15 cellular contexts compared by ENCODE assay signal in the genomic region with DNA sequence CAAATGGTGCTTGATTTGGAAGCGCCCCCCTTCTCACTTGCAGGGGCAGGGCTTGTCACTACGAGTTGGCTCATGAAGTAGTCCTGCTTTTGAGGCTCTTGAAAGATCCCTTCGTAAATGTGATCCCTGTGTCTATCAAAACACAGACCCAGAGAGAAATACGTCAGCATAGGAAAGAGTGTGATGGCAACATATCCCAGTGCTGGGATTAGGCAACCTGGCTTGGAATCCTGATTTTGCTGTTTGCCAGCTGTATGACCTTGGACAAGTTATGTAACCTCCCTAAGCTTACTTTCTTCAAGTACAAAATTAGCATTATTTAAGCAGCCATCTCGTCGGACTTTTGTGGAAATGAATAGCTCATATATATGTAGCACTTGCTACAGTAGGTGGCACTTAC.
A peak's percentile ranks its signal among the peaks of the same experiment; 100 is the strongest.
DNase-seq lines count a peak whose midpoint lies in the region; ATAC-seq, FAIRE-seq and TF ChIP-seq lines count a peak whose summit lies in the region.
"Had no signal": no experiment of that assay in that cellular context is flagged by ENCODE, and none has a peak within 500 bp of the region (broad histone marks: within the 10 kb centered on the region; RNA-seq: fewer than 3 reads in every experiment).

No MANE protein-coding gene starts in this region.

- H2BK15ac ChIP-seq in H1 (ENCODE audit: low read length): no peak overlapping the region

- H3K14ac ChIP-seq in H1 (ENCODE audit: insufficient read length): no peak overlapping the region

- peak; percentile 9 for DNase-seq in AG10803 (ENCODE audit: low read depth)
- no peak for DNase-seq in H1 (ENCODE audit: low read depth in 1 of 2, low spot score in 2 of 2)
- no peak for DNase-seq in left cardiac atrium
- DNase-seq in omental fat pad (ENCODE audit: low spot score): no peak
- no peak for DNase-seq in aorta
- DNase-seq in GM20000 (ENCODE audit: low spot score): no peak
- DNase-seq: AML-193, Caco-2, DMS53, HCEC 1CT, NCI-H1436 treated with DMSO at 0.1 percent for 48 hours, NCI-H446 had no signal

- no peak overlapping the region for H2BK120ac ChIP-seq in H1 (replicated peaks; ENCODE audit: low read depth, low read length)

- H4K20me1 ChIP-seq in H1 (replicated peaks in 1 of 2; ENCODE audit: control insufficient read depth in 1 of 2, insufficient read depth in 2 of 2, low read length in 2 of 2): no peaks in the 10 kb centered on the region

- H3K9me3 ChIP-seq in H1 (ENCODE audit: insufficient read depth in 2 of 2, low read depth in 1 of 2, low read length in 1 of 2) (no peaks in the 10 kb centered on the region), aorta (ENCODE audit: control insufficient read depth, low read length) (no peaks in the 10 kb centered on the region)
- H3K9me3 ChIP-seq: A549, Caco-2 had no signal

- no peak overlapping the region for H3K4ac ChIP-seq in H1 (replicated peaks; ENCODE audit: insufficient read length, low read depth, low read length)

- POLR2A ChIA-PET in H1 (lab: Charles Lee; ENCODE audit: partially characterized antibody): no interaction called here

- TF ChIP-seq EP300 in H1 (IDR thresholded peaks at IDR 0.05; ENCODE audit: borderline replicate concordance in 1 of 2, low read depth in 2 of 2, low read length in 2 of 2): no peak

- H2AFZ ChIP-seq in H1 (ENCODE audit: low read length): peak overlapping the region; percentile 38; the same call in 1 of the 2 replicates

- H3K4me3 ChIP-seq in AG10803 (ENCODE audit: low read length): no peak overlapping the region
- H3K4me3 ChIP-seq in H1 (ENCODE audit: extremely low read depth in 1 of 4, insufficient read depth in 2 of 4, low read depth in 3 of 4, low read length in 4 of 4): no peak overlapping the region
- H3K4me3 ChIP-seq in aorta (ENCODE audit: low read length in 2 of 2): no peak overlapping the region
- H3K4me3 ChIP-seq: A549 had no signal

- no peak overlapping the region for H2BK5ac ChIP-seq in H1 (ENCODE audit: low read depth, low read length)

- no peak overlapping the region for H2BK20ac ChIP-seq in H1 (ENCODE audit: low read length)

- CTCF ChIA-PET in H1 (lab: Charles Lee; ENCODE audit: partially characterized antibody): interaction anchor here (1.2 kb wide), 1 partner anchor 185 kb away, joined by 3 read pairs; no protein-coding TSS in a partner anchor

- no peak overlapping the region for H3K9ac ChIP-seq in H1 (replicated peaks in 1 of 4; ENCODE audit: extremely low read depth in 1 of 4, low read depth in 3 of 4, low read length in 3 of 4)

- no peak overlapping the region for H3K23ac ChIP-seq in H1 (ENCODE audit: insufficient read length)

- H3K4me1 ChIP-seq in H1 (replicated peaks in 1 of 4; ENCODE audit: control insufficient read depth in 3 of 4, insufficient read depth in 4 of 4, low read length in 3 of 4): peaks cover 0 to 5% (median 0%) of the 10 kb centered on the region in 4 experiments; a peak in 1 of 7 replicates
- H3K4me1 ChIP-seq in aorta (ENCODE audit: control insufficient read depth in 1 of 2, insufficient read depth in 2 of 2, low read length in 2 of 2): no peaks in the 10 kb centered on the region
- H3K4me1 ChIP-seq: A549, Caco-2 had no signal

- no peak for TF ChIP-seq RAD21 in H1 (IDR thresholded peaks at IDR 0.05 in 1 of 2, conservative IDR thresholded peaks at IDR 0.05 in 1 of 2; ENCODE audit: low read depth in 2 of 2, low read length in 2 of 2)

- H3K36me3 ChIP-seq in H1 (ENCODE audit: control insufficient read depth in 2 of 4, insufficient read depth in 4 of 4, low read length in 3 of 4) (no peaks in the 10 kb centered on the region), aorta (ENCODE audit: control insufficient read depth in 1 of 2, insufficient read depth in 2 of 2, low read length in 1 of 2) (no peaks in the 10 kb centered on the region)

- H2BK12ac ChIP-seq in H1 (ENCODE audit: low read depth, low read length): no peak overlapping the region

- H4K91ac ChIP-seq in H1 (replicated peaks; ENCODE audit: insufficient read length, low read length): no peak overlapping the region

- TF ChIP-seq POLR2A in H1 (IDR thresholded peaks at IDR 0.05; ENCODE audit: control extremely low read depth in 1 of 2, low read depth in 2 of 2, low read length in 2 of 2): no peak

- H2AK5ac ChIP-seq in H1 (ENCODE audit: low read depth, low read length): no peak overlapping the region

- no peak overlapping the region for H3K18ac ChIP-seq in H1 (ENCODE audit: extremely low read depth, low read length)

- no peaks in the 10 kb centered on the region; the same call in 1 of the 2 replicates for H3K23me2 ChIP-seq in H1 (ENCODE audit: low read depth, low read length)

- H3K27ac ChIP-seq in H1 (ENCODE audit: low read depth, low read length): no peak overlapping the region
- H3K27ac ChIP-seq in aorta (ENCODE audit: low read depth in 1 of 2, low read length in 2 of 2): no peak overlapping the region
- H3K27ac ChIP-seq: A549 had no signal

- 90% methylated on average over 6 of the region's 6 CpGs; no CpG with 5 or more reads in 1 of the 2 experiments for WGBS in H1 (ENCODE audit: extremely low coverage in 1 of 2, insufficient coverage in 1 of 2, insufficient read length in 1 of 2, insufficient replicate concordance in 2 of 2, low coverage in 1 of 2, low lambda C conversion rate in 2 of 2, missing lambda C conversion rate in 1 of 2), 2 experiments
- 36 to 43% methylated on average over 6 of the region's 6 CpGs for WGBS in aorta, 2 donors

- no peaks in the 10 kb centered on the region for H3K79me1 ChIP-seq in H1 (ENCODE audit: low read depth, low read length)

- H4K5ac ChIP-seq in H1 (ENCODE audit: insufficient read length, low read depth, low read length): no peak overlapping the region

- H3K27me3 ChIP-seq in H1 (replicated peaks in 1 of 4; ENCODE audit: control insufficient read depth in 3 of 4, extremely low read depth in 1 of 4, insufficient read depth in 3 of 4, low read length in 3 of 4) (no peaks in the 10 kb centered on the region), aorta (ENCODE audit: control insufficient read depth in 1 of 2, insufficient read depth in 2 of 2, low read length in 1 of 2) (no peaks in the 10 kb centered on the region)

- intact Hi-C loops in left cardiac atrium (cut with DNase I) (no loop called here), aorta (cut with DNase I) (no loop called here)

- no peak overlapping the region for H3K56ac ChIP-seq in H1 (replicated peaks; ENCODE audit: insufficient read length, low read depth, low read length)

- TF ChIP-seq CTCF in AG10803 (conservative IDR thresholded peaks at IDR 0.05; ENCODE audit: low read length) (no peak), H1 (IDR thresholded peaks at IDR 0.05; ENCODE audit: control extremely low read depth in 1 of 3, insufficient read depth in 1 of 3, low read depth in 1 of 3, low read length in 3 of 3) (no peak), omental fat pad (IDR thresholded peaks at IDR 0.05) (no peak), GM20000 (IDR thresholded peaks at IDR 0.05; ENCODE audit: extremely low read depth, missing control alignments) (no peak)

- H4K8ac ChIP-seq in H1 (ENCODE audit: extremely low read depth, insufficient read depth, low read length): no peak overlapping the region

- ATAC-seq in left cardiac atrium (peak; percentile 63 to 77), omental fat pad (ENCODE audit: low FRiP score) (peak; percentile 84), HG03432 (IDR thresholded peaks at IDR 0.05; ENCODE audit: unreplicated experiment) (no peak), aorta (ENCODE audit: low FRiP score) (no peak), HG03439 (IDR thresholded peaks at IDR 0.05; ENCODE audit: unreplicated experiment) (no peak)
- ATAC-seq: A549 had no signal

- no peaks in the 10 kb centered on the region for H3K79me2 ChIP-seq in H1 (ENCODE audit: control insufficient read depth in 1 of 2, insufficient read depth in 2 of 2, low read length in 2 of 2)

- FAIRE-seq in H1 (lab: Jason Lieb, UNC): no peak
- FAIRE-seq: A549 had no signal

- no peak overlapping the region for H3K4me2 ChIP-seq in H1 (ENCODE audit: insufficient read depth in 1 of 2, low read depth in 2 of 2, low read length in 2 of 2)
- H3K4me2 ChIP-seq: A549 had no signal

TF ChIP-seq in H1, 55 proteins besides CTCF, POLR2A, EP300 and RAD21:
- TF ChIP-seq ASH2L (IDR thresholded peaks at IDR 0.05; ENCODE audit: low read length) (no peak), HDAC6 (IDR thresholded peaks at IDR 0.05; ENCODE audit: low read depth, low read length) (no peak), BRCA1 (IDR thresholded peaks at IDR 0.05; ENCODE audit: low read depth, low read length) (no peak), RNF2 (IDR thresholded peaks at IDR 0.05; ENCODE audit: borderline replicate concordance, low read depth, low read length, missing control alignments, poor library complexity, severe bottlenecking) (no peak), PHF8 (conservative IDR thresholded peaks at IDR 0.05; ENCODE audit: low read depth, low read length) (no peak), MAX (IDR thresholded peaks at IDR 0.05) (no peak)

Comparison
In these comparisons a context has a peak if more than half of its experiments do, and no peak if none do; other contexts are left out.
1. ATAC-seq: peak in left cardiac atrium (2 of 2) and omental fat pad (single experiment); none in HG03432 (single experiment), aorta (single experiment) and HG03439 (single experiment).